26 cellular contexts compared by ENCODE assay signal in the genomic region with DNA sequence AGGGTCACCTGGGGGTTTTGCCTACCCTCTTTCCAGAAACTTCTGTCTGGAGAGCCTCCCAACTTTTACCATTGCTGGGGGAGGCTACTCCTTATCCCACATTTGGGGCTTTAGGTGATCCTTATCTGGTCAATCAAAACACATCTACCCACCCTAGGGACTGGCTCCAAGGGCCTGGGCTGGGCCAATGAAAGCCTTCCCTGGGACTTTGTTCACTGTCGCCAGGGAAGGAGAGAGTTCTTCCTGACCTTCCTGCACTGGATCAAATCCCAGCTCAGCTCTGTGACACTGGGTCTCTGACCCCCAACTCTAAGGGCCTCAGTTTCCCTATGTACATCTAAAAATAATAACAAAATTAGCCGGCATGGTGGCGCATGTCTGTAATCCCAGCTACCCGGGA. TPM values are rescaled to one million over a fixed set of nuclear protein-coding genes. Genes with fewer than 3 reads are reported as not detected.
DNase-seq lines count a peak whose midpoint lies in the region; ATAC-seq, FAIRE-seq and TF ChIP-seq lines count a peak whose summit lies in the region.
"Had no signal": no experiment of that assay in that cellular context is flagged by ENCODE, and none has a peak within 500 bp of the region (broad histone marks: within the 10 kb centered on the region; RNA-seq: fewer than 3 reads in every experiment).

No MANE protein-coding gene starts in this region.

- no peaks in the 10 kb centered on the region for H3K9me3 Mint-ChIP-seq in naive thymus-derived CD8-positive, alpha-beta T cell
- H3K9me3 Mint-ChIP-seq: CD4-positive, CD25-positive, alpha-beta regulatory T cell; GM23338; IgD-negative memory B cell had no signal

- DNase-seq in A549 (ENCODE audit: low read depth in 1 of 2, low spot score in 1 of 2) = no peak
- DNase-seq in HCT116 (ENCODE audit: low read depth, low spot score) = no peak
- no peak for DNase-seq in GM12878 (ENCODE audit: low read depth, low spot score)
- DNase-seq in ureter (ENCODE audit: low spot score) = no peak
- no peak for DNase-seq in naive thymus-derived CD8-positive, alpha-beta T cell
- DNase-seq: CD4-positive, CD25-positive, alpha-beta regulatory T cell; DMS153; HCEC 1CT; Karpas-422; MV-4-11; NCI-H1417; NCI-H1694 treated with DMSO at 0.1 percent for 48 hours; NCI-H2081 treated with DMSO at 0.1 percent for 48 hours; NCI-H446; NCI-H526 had no signal

- TF ChIP-seq CTCF in A549 (IDR thresholded peaks at IDR 0.05) = no peak
- TF ChIP-seq CTCF in HCT116 (IDR thresholded peaks at IDR 0.05 in 2 of 3, conservative IDR thresholded peaks at IDR 0.05 in 1 of 3; ENCODE audit: borderline replicate concordance in 1 of 3, insufficient read depth in 1 of 3, low read depth in 2 of 3, low read length in 2 of 3) = no peak
- no peak for TF ChIP-seq CTCF in GM12878 (IDR thresholded peaks at IDR 0.05 in 2 of 3, conservative IDR thresholded peaks at IDR 0.05 in 1 of 3; ENCODE audit: control insufficient read depth in 2 of 3, extremely low read depth in 1 of 3, insufficient read depth in 1 of 3, low read depth in 3 of 3, low read length in 3 of 3)

- H3K4me3 Mint-ChIP-seq in naive thymus-derived CD8-positive, alpha-beta T cell = no peak overlapping the region
- H3K4me3 Mint-ChIP-seq: CD4-positive, CD25-positive, alpha-beta regulatory T cell; GM23338; IgD-negative memory B cell had no signal

- H3K4me1 ChIP-seq in A549 (no peaks in the 10 kb centered on the region), HCT116 (ENCODE audit: control insufficient read depth in 1 of 2, insufficient read depth in 2 of 2, low read length in 2 of 2) (no peaks in the 10 kb centered on the region), GM12878 (ENCODE audit: control insufficient read depth, insufficient read depth, low read length) (no peaks in the 10 kb centered on the region)

- no peak overlapping the region for H3K4me2 ChIP-seq in A549
- H3K4me2 ChIP-seq in HCT116 (ENCODE audit: low read length) = no peak overlapping the region
- H3K4me2 ChIP-seq in GM12878 (ENCODE audit: control insufficient read depth, insufficient read depth) = no peak overlapping the region
- H3K4me2 ChIP-seq: GM23338 had no signal

- H2AFZ ChIP-seq in HCT116 (ENCODE audit: low read depth, low read length, poor library complexity, severe bottlenecking) (no peak overlapping the region), GM12878 (ENCODE audit: control insufficient read depth, low read depth, low read length) (no peak overlapping the region)
- H2AFZ ChIP-seq: GM23338 had no signal

- SMC1A ChIA-PET in GM12878 (lab: Charles Lee; ENCODE audit: uncharacterized antibody, unreplicated experiment) = no interaction called here

- ATAC-seq in A549 (peak in 1 of 2 experiments; percentile 61; a peak in 2 of 6 replicates), HCT116 (peak; percentile 63; the same call in 1 of the 2 replicates), GM12878 (no peak)
- no peak for ATAC-seq in naive thymus-derived CD8-positive, alpha-beta T cell
- ATAC-seq: GM23338 had no signal

- TF ChIP-seq RAD21 in A549 (conservative IDR thresholded peaks at IDR 0.05 in 1 of 2, IDR thresholded peaks at IDR 0.05 in 1 of 2) (no peak), HCT116 (IDR thresholded peaks at IDR 0.05; ENCODE audit: low read depth) (no peak), GM12878 (IDR thresholded peaks at IDR 0.05; ENCODE audit: insufficient read depth, low read depth, low read length) (no peak)

- FAIRE-seq in A549 (lab: Jason Lieb, UNC) = no peak
- FAIRE-seq in GM12878 (lab: Jason Lieb, UNC) = no peak
- FAIRE-seq: G401.6, GM18507, HTR-8/SVneo, RCC 7860 had no signal

- BruUV-seq in HCT116 (replicated peaks; lab: Mats Ljungman, UMichigan) = no TSS peak
- no TSS peak for BruUV-seq in GM12878 (replicated peaks; lab: Mats Ljungman, UMichigan)

- peaks cover 7 to 21% (median 14%) of the 10 kb centered on the region in 5 donors for H3K27me3 Mint-ChIP-seq in naive thymus-derived CD8-positive, alpha-beta T cell
- H3K27me3 Mint-ChIP-seq: CD4-positive, CD25-positive, alpha-beta regulatory T cell; IgD-negative memory B cell had no signal

- no peak for TF ChIP-seq EP300 in A549 (IDR thresholded peaks at IDR 0.05)
- TF ChIP-seq EP300 in GM12878 (IDR thresholded peaks at IDR 0.05; ENCODE audit: borderline replicate concordance in 1 of 2, control insufficient read depth in 1 of 2, low read depth in 2 of 2, low read length in 2 of 2) = no peak

- H4K20me1 ChIP-seq in HCT116 (ENCODE audit: insufficient read depth) (no peaks in the 10 kb centered on the region), GM12878 (ENCODE audit: control insufficient read depth, insufficient read depth) (no peaks in the 10 kb centered on the region; the same call in 1 of the 2 replicates)

- TF ChIP-seq POLR2A in A549 (IDR thresholded peaks at IDR 0.05; ENCODE audit: low read length) = no peak
- TF ChIP-seq POLR2A in HCT116 (IDR thresholded peaks at IDR 0.05; ENCODE audit: borderline replicate concordance, extremely low read depth, insufficient read depth, insufficient read length) = no peak
- no peak for TF ChIP-seq POLR2A in GM12878 (IDR thresholded peaks at IDR 0.05; ENCODE audit: low read depth, low read length)

- H3K27ac ChIP-seq in A549 (no peak overlapping the region), HCT116 (ENCODE audit: low read depth, low read length) (no peak overlapping the region), GM12878 (ENCODE audit: control insufficient read depth, insufficient read depth) (no peak overlapping the region)
- H3K27ac ChIP-seq: SK-N-MC had no signal

- H3K9ac ChIP-seq in HCT116 (ENCODE audit: low read length) (no peak overlapping the region), GM12878 (ENCODE audit: control insufficient read depth, insufficient read depth, low read length) (no peak overlapping the region)

- peaks cover 0 to 3% (median 0%) of the 10 kb centered on the region in 3 donors for H3K36me3 Mint-ChIP-seq in naive thymus-derived CD8-positive, alpha-beta T cell
- H3K36me3 Mint-ChIP-seq: CD4-positive, CD25-positive, alpha-beta regulatory T cell had no signal

- H3K9me3 ChIP-seq in A549 = no peaks in the 10 kb centered on the region
- H3K9me3 ChIP-seq in HCT116 (ENCODE audit: control insufficient read depth in 1 of 2, insufficient read depth in 1 of 2, low read depth in 1 of 2, low read length in 2 of 2) = no peaks in the 10 kb centered on the region
- no peaks in the 10 kb centered on the region for H3K9me3 ChIP-seq in GM12878 (replicated peaks; ENCODE audit: control insufficient read depth, insufficient read depth, low read length)

- RAD21 ChIA-PET in HCT116 (lab: Charles Lee; ENCODE audit: low non-redundant PET in 1 of 2, low total read pairs in 2 of 2, uncharacterized antibody in 2 of 2, unreplicated experiment in 2 of 2) (no interaction called here), GM12878 (lab: Charles Lee; ENCODE audit: unreplicated experiment) (no interaction called here)

- H3K4me3 ChIP-seq in A549 = no peak overlapping the region
- no peak overlapping the region for H3K4me3 ChIP-seq in HCT116 (replicated peaks in 1 of 2; ENCODE audit: low read depth in 1 of 2, low read length in 2 of 2)
- H3K4me3 ChIP-seq in GM12878 = no peak overlapping the region
- H3K4me3 ChIP-seq: GM23338, SK-N-MC had no signal

- H3K27ac Mint-ChIP-seq in naive thymus-derived CD8-positive, alpha-beta T cell = no peak overlapping the region
- H3K27ac Mint-ChIP-seq: CD4-positive, CD25-positive, alpha-beta regulatory T cell; GM23338; IgD-negative memory B cell had no signal

- no peaks in the 10 kb centered on the region for H3K79me2 ChIP-seq in HCT116 (ENCODE audit: insufficient read depth, low read length)
- H3K79me2 ChIP-seq in GM12878 (ENCODE audit: control insufficient read depth, insufficient read depth, low read length) = no peaks in the 10 kb centered on the region

- intact Hi-C loops in HCT116 (cut with micrococcal nuclease) = no loop called here
- intact Hi-C loops in GM12878 (cut with micrococcal nuclease; ENCODE audit: unreplicated experiment) = no loop called here

- CTCF ChIA-PET in A549 (lab: Yijun Ruan, JAX) = interaction anchor here (0.6 to 2.3 kb wide), 4 partner anchors 8 to 231 kb away, joined by 3 to 10 read pairs (median 4); no protein-coding TSS in a partner anchor
- CTCF ChIA-PET in HCT116 (lab: Charles Lee) = no interaction called here
- CTCF ChIA-PET in GM12878 (lab: Yijun Ruan, JAX) = no interaction called here

- peaks cover 10% of the 10 kb centered on the region in 2 experiments; a peak in 3 of 4 replicates for H3K36me3 ChIP-seq in HCT116 (ENCODE audit: control insufficient read depth in 1 of 2, insufficient read depth in 2 of 2, low read length in 2 of 2)
- H3K36me3 ChIP-seq in GM12878 (ENCODE audit: control insufficient read depth in 2 of 2, insufficient read depth in 2 of 2, low read length in 1 of 2) = peaks cover 0 to 2% of the 10 kb centered on the region in 2 experiments; a peak in 2 of 4 replicates

- H3K9me2 ChIP-seq in HCT116 (ENCODE audit: insufficient read depth) = no peaks in the 10 kb centered on the region

- POLR2A ChIA-PET in A549 (lab: Yijun Ruan, JAX) = no interaction called here
- POLR2A ChIA-PET in HCT116 (lab: Charles Lee) = no interaction called here
- POLR2A ChIA-PET in GM12878 (lab: Charles Lee) = no interaction called here
- POLR2A ChIA-PET in naive thymus-derived CD8-positive, alpha-beta T cell (lab: Charles Lee) = no interaction called here

- H3K27me3 ChIP-seq in HCT116 (ENCODE audit: insufficient read depth, low read length) (no peaks in the 10 kb centered on the region), GM12878 (replicated peaks in 1 of 2; ENCODE audit: control insufficient read depth in 2 of 2, insufficient read depth in 2 of 2, low read length in 1 of 2) (no peaks in the 10 kb centered on the region)

- WGBS in A549 (ENCODE audit: missing lambda C conversion rate) = 100% methylated on average over 3 of the region's 4 CpGs
- WGBS in GM12878 (ENCODE audit: insufficient coverage, insufficient replicate concordance, low lambda C conversion rate, missing lambda C conversion rate) = 73% methylated on average over 4 of the region's 4 CpGs

- in situ Hi-C loops in GM12878 (cut with MboI) = no loop called here

- H3K4me1 Mint-ChIP-seq in naive thymus-derived CD8-positive, alpha-beta T cell = no peaks in the 10 kb centered on the region
- H3K4me1 Mint-ChIP-seq: CD4-positive, CD25-positive, alpha-beta regulatory T cell; GM23338 had no signal

RNA-seq across cellular contexts. Expression of a gene that starts 11.1 kb away (rescaled TPM):
- polyA plus RNA-seq in A549 (2011; rRNA removed) (8.0 and 9.6 TPM in 2 replicates), A549 (2017; fragmentation: RNase III; extraction: RNeasy Plus Mini Kit Qiagen cat#74134 plus additional on column Dnase treatment) (7.5 to 10.4 TPM (median 7.6 TPM) in 3 replicates), GM12878 (2011; rRNA removed) (3.0 and 5.8 TPM in 2 replicates), GM12878 (2014; fragmentation: Illumina TruSeq; extraction: Trizol) (0.84 and 2.8 TPM in 2 replicates), GM12878 (2014; fragmentation: Nextera tagmentation; extraction: Ambion mirVana) (1 to 10 TPM in 1 of 2 experiments, under 1 TPM in 1; 0.76 to 1.8 TPM), GM12878 (2014; rRNA removed) (9.4 and 10.4 TPM in 2 replicates), GM12878 (2016; fragmentation: Nextera tagmentation; extraction: Ambion mirVana) (1 to 10 TPM; 4.5 to 5.4 TPM)
- polyA plus RNA-seq in A549 (2012; cell fraction: cytosol; rRNA removed) = 9.9 and 12.9 TPM in 2 replicates
- 33.0 and 43.0 TPM in 2 replicates for polyA plus RNA-seq in A549 (2012; cell fraction: nucleus; rRNA removed)
- 10.3 and 15.9 TPM in 2 replicates for polyA minus RNA-seq in A549 (2011; rRNA and poly(A)+ RNA removed)
- total RNA-seq in HCT116 (2021; ENCODE audit: unreplicated experiment) (82.4 TPM), GM12878 (2014; rRNA removed) (5.0 TPM in 2 replicates), GM12878 (2014; rRNA removed; fragmentation: Illumina TruSeq; extraction: Trizol) (2.9 and 3.1 TPM in 2 replicates), GM12878 (2021) (23.2 and 24.8 TPM in 2 replicates), ureter (125 TPM)
- polyA plus RNA-seq in HCT116 (2012) = 53.6 and 76.1 TPM in 2 replicates
- total RNA-seq in GM12878 (2013; cell fraction: nucleolus; rRNA removed) = 83.2 and 86.5 TPM in 2 replicates
- 13.6 TPM for polyA plus RNA-seq in GM12878 (2011; ENCODE audit: low read depth)
- polyA plus RNA-seq in GM12878 (2011; cell fraction: cytosol; rRNA removed) = 7.0 and 7.5 TPM in 2 replicates
- 46.5 and 55.2 TPM in 2 replicates for polyA plus RNA-seq in GM12878 (2011; cell fraction: nucleus; rRNA removed)
- 14.6 and 17.2 TPM in 2 replicates for polyA plus RNA-seq in GM12878 (2012)
- polyA minus RNA-seq in GM12878 (2011; rRNA and poly(A)+ RNA removed) = 6.1 and 11.0 TPM in 2 replicates
- 6.9 and 9.2 TPM in 2 replicates for polyA minus RNA-seq in GM12878 (2011; cell fraction: cytosol; rRNA and poly(A)+ RNA removed)
- 9.7 and 12.2 TPM in 2 replicates for polyA minus RNA-seq in GM12878 (2011; cell fraction: nucleus; rRNA and poly(A)+ RNA removed)
- total RNA-seq in naive thymus-derived CD8-positive, alpha-beta T cell = under 1 TPM; 0.16 to 0.34 TPM
- polyA plus RNA-seq in naive thymus-derived CD8-positive, alpha-beta T cell = not detected

RNA-seq across cellular contexts. Expression of a gene that starts 11.8 kb away (rescaled TPM):
- 0.12 TPM in 1 of 2 replicates, not detected in the other for polyA plus RNA-seq in A549 (2011; rRNA removed)
- polyA plus RNA-seq in A549 (2012; cell fraction: cytosol; rRNA removed) = 0.20 TPM in 1 of 2 replicates, not detected in the other
- polyA plus RNA-seq in A549 (2012; cell fraction: nucleus; rRNA removed) = 0.20 TPM in 1 of 2 replicates, not detected in the other
- 0.16 TPM in 1 of 3 replicates, not detected in the others for polyA plus RNA-seq in A549 (2017; fragmentation: RNase III; extraction: RNeasy Plus Mini Kit Qiagen cat#74134 plus additional on column Dnase treatment)
- polyA minus RNA-seq in A549 (2011; rRNA and poly(A)+ RNA removed) = not detected in 2 replicates
- total RNA-seq in HCT116 (2021; ENCODE audit: unreplicated experiment) = not detected
- 0.07 TPM in 1 of 2 replicates, not detected in the other for polyA plus RNA-seq in HCT116 (2012)
- total RNA-seq in GM12878 (2013; cell fraction: nucleolus; rRNA removed) = not detected in 2 replicates
- total RNA-seq in GM12878 (2014; rRNA removed) = not detected in 2 replicates
- total RNA-seq in GM12878 (2014; rRNA removed; fragmentation: Illumina TruSeq; extraction: Trizol) = not detected in 2 replicates
- not detected in 2 replicates for total RNA-seq in GM12878 (2021)
- polyA plus RNA-seq in GM12878 (2011; ENCODE audit: low read depth) = not detected
- not detected in 2 replicates for polyA plus RNA-seq in GM12878 (2011; rRNA removed)
- polyA plus RNA-seq in GM12878 (2011; cell fraction: cytosol; rRNA removed) = not detected in 2 replicates
- polyA plus RNA-seq in GM12878 (2011; cell fraction: nucleus; rRNA removed) = not detected in 2 replicates
- not detected in 2 replicates for polyA plus RNA-seq in GM12878 (2012)
- polyA plus RNA-seq in GM12878 (2014; fragmentation: Illumina TruSeq; extraction: Trizol) = not detected in 2 replicates
- not detected for polyA plus RNA-seq in GM12878 (2014; fragmentation: Nextera tagmentation; extraction: Ambion mirVana)
- polyA plus RNA-seq in GM12878 (2014; rRNA removed) = not detected in 2 replicates
- polyA plus RNA-seq in GM12878 (2016; fragmentation: Nextera tagmentation; extraction: Ambion mirVana) = not detected
- not detected in 2 replicates for polyA minus RNA-seq in GM12878 (2011; rRNA and poly(A)+ RNA removed)
- polyA minus RNA-seq in GM12878 (2011; cell fraction: cytosol; rRNA and poly(A)+ RNA removed) = not detected in 2 replicates
- polyA minus RNA-seq in GM12878 (2011; cell fraction: nucleus; rRNA and poly(A)+ RNA removed) = not detected in 2 replicates
- not detected for total RNA-seq in ureter
- total RNA-seq in naive thymus-derived CD8-positive, alpha-beta T cell = not detected
- polyA plus RNA-seq in naive thymus-derived CD8-positive, alpha-beta T cell = not detected
- total RNA-seq: CD4-positive, CD25-positive, alpha-beta regulatory T cell; Daoy; GM23338; M059J; OCI-LY7 had no signal
- polyA plus RNA-seq: BJ; CD4-positive, CD25-positive, alpha-beta regulatory T cell; GM23338; IgD-negative memory B cell had no signal

RNA-seq across cellular contexts. Expression of a gene that starts 44.7 kb away (rescaled TPM):
- not detected in 2 replicates for polyA plus RNA-seq in A549 (2011; rRNA removed)
- polyA plus RNA-seq in A549 (2012; cell fraction: cytosol; rRNA removed) = not detected in 2 replicates
- not detected in 2 replicates for polyA plus RNA-seq in A549 (2012; cell fraction: nucleus; rRNA removed)
- polyA plus RNA-seq in A549 (2017; fragmentation: RNase III; extraction: RNeasy Plus Mini Kit Qiagen cat#74134 plus additional on column Dnase treatment) = not detected in 3 replicates
- polyA minus RNA-seq in A549 (2011; rRNA and poly(A)+ RNA removed) = not detected in 2 replicates
- total RNA-seq in HCT116 (2021; ENCODE audit: unreplicated experiment) = not detected
- not detected in 2 replicates for polyA plus RNA-seq in HCT116 (2012)
- not detected in 2 replicates for total RNA-seq in GM12878 (2013; cell fraction: nucleolus; rRNA removed)
- not detected in 2 replicates for total RNA-seq in GM12878 (2014; rRNA removed)
- not detected in 2 replicates for total RNA-seq in GM12878 (2014; rRNA removed; fragmentation: Illumina TruSeq; extraction: Trizol)
- not detected in 2 replicates for total RNA-seq in GM12878 (2021)
- not detected for polyA plus RNA-seq in GM12878 (2011; ENCODE audit: low read depth)
- polyA plus RNA-seq in GM12878 (2011; rRNA removed) = not detected in 2 replicates
- not detected in 2 replicates for polyA plus RNA-seq in GM12878 (2011; cell fraction: cytosol; rRNA removed)
- polyA plus RNA-seq in GM12878 (2011; cell fraction: nucleus; rRNA removed) = not detected in 2 replicates
- not detected in 2 replicates for polyA plus RNA-seq in GM12878 (2012)
- polyA plus RNA-seq in GM12878 (2014; fragmentation: Illumina TruSeq; extraction: Trizol) = not detected in 2 replicates
- polyA plus RNA-seq in GM12878 (2014; fragmentation: Nextera tagmentation; extraction: Ambion mirVana) = not detected
- not detected in 2 replicates for polyA plus RNA-seq in GM12878 (2014; rRNA removed)
- not detected for polyA plus RNA-seq in GM12878 (2016; fragmentation: Nextera tagmentation; extraction: Ambion mirVana)
- polyA minus RNA-seq in GM12878 (2011; rRNA and poly(A)+ RNA removed) = not detected in 2 replicates
- polyA minus RNA-seq in GM12878 (2011; cell fraction: cytosol; rRNA and poly(A)+ RNA removed) = not detected in 2 replicates
- not detected in 2 replicates for polyA minus RNA-seq in GM12878 (2011; cell fraction: nucleus; rRNA and poly(A)+ RNA removed)
- total RNA-seq in ureter = not detected
- not detected for total RNA-seq in naive thymus-derived CD8-positive, alpha-beta T cell
- polyA plus RNA-seq in naive thymus-derived CD8-positive, alpha-beta T cell = not detected
- total RNA-seq: CD4-positive, CD25-positive, alpha-beta regulatory T cell; Daoy; GM23338; M059J; OCI-LY7 had no signal
- polyA plus RNA-seq: BJ; CD4-positive, CD25-positive, alpha-beta regulatory T cell; GM23338; IgD-negative memory B cell had no signal

RNA-seq across cellular contexts. Expression of a gene that starts 53.9 kb away (rescaled TPM):
- polyA plus RNA-seq in A549 (2011; rRNA removed) (20.5 and 35.5 TPM in 2 replicates), A549 (2017; fragmentation: RNase III; extraction: RNeasy Plus Mini Kit Qiagen cat#74134 plus additional on column Dnase treatment) (63.8 to 68.0 TPM (median 66.1 TPM) in 3 replicates), GM12878 (2011; rRNA removed) (5.4 and 10.8 TPM in 2 replicates), GM12878 (2014; fragmentation: Illumina TruSeq; extraction: Trizol) (21.9 and 33.0 TPM in 2 replicates), GM12878 (2014; fragmentation: Nextera tagmentation; extraction: Ambion mirVana) (1 to 10 TPM; 4.9 to 7.3 TPM), GM12878 (2014; rRNA removed) (19.4 and 23.3 TPM in 2 replicates), GM12878 (2016; fragmentation: Nextera tagmentation; extraction: Ambion mirVana) (10 to 100 TPM; 17.1 to 23.2 TPM)
- 42.9 and 53.3 TPM in 2 replicates for polyA plus RNA-seq in A549 (2012; cell fraction: cytosol; rRNA removed)
- 81.8 and 124 TPM in 2 replicates for polyA plus RNA-seq in A549 (2012; cell fraction: nucleus; rRNA removed)
- 45.0 and 60.0 TPM in 2 replicates for polyA minus RNA-seq in A549 (2011; rRNA and poly(A)+ RNA removed)
- total RNA-seq in HCT116 (2021; ENCODE audit: unreplicated experiment) (43.6 TPM), GM12878 (2014; rRNA removed) (25.9 and 28.2 TPM in 2 replicates), GM12878 (2014; rRNA removed; fragmentation: Illumina TruSeq; extraction: Trizol) (17.4 and 18.9 TPM in 2 replicates), GM12878 (2021) (31.9 and 32.9 TPM in 2 replicates), ureter (170 TPM)
- 41.1 and 45.3 TPM in 2 replicates for polyA plus RNA-seq in HCT116 (2012)
- total RNA-seq in GM12878 (2013; cell fraction: nucleolus; rRNA removed) = 23.9 and 26.1 TPM in 2 replicates
- 10.1 TPM for polyA plus RNA-seq in GM12878 (2011; ENCODE audit: low read depth)
- polyA plus RNA-seq in GM12878 (2011; cell fraction: cytosol; rRNA removed) = 15.1 and 19.4 TPM in 2 replicates
- 7.4 and 12.1 TPM in 2 replicates for polyA plus RNA-seq in GM12878 (2011; cell fraction: nucleus; rRNA removed)
- polyA plus RNA-seq in GM12878 (2012) = 13.4 and 16.1 TPM in 2 replicates
- 10.5 and 23.3 TPM in 2 replicates for polyA minus RNA-seq in GM12878 (2011; rRNA and poly(A)+ RNA removed)
- polyA minus RNA-seq in GM12878 (2011; cell fraction: cytosol; rRNA and poly(A)+ RNA removed) = 9.1 and 13.2 TPM in 2 replicates
- polyA minus RNA-seq in GM12878 (2011; cell fraction: nucleus; rRNA and poly(A)+ RNA removed) = 2.2 and 6.3 TPM in 2 replicates
- under 1 TPM; 0.23 to 0.36 TPM for total RNA-seq in naive thymus-derived CD8-positive, alpha-beta T cell
- not detected for polyA plus RNA-seq in naive thymus-derived CD8-positive, alpha-beta T cell
- polyA plus RNA-seq: IgD-negative memory B cell had no signal
